ENCODE assay signal across 1 cellular context in genomic region chr10:15244635-15245197, GRCh38.
TF ChIP-seq lines count a peak whose summit lies in the region.

No MANE protein-coding gene starts in this region.

TF ChIP-seq in IMR-90, 13 proteins besides CTCF, POLR2A, EP300 and RAD21:
- TF ChIP-seq BHLHE40 (IDR thresholded peaks at IDR 0.05; ENCODE audit: low read depth, low read length) (no peak), MAZ (IDR thresholded peaks at IDR 0.05; ENCODE audit: borderline replicate concordance, low read depth, low read length) (no peak), NFE2L2 (IDR thresholded peaks at IDR 0.05; ENCODE audit: low read depth, low read length) (no peak), RCOR1 (IDR thresholded peaks at IDR 0.05; ENCODE audit: insufficient replicate concordance, low read length) (no peak), MAFK (IDR thresholded peaks at IDR 0.05; ENCODE audit: low read depth, low read length) (no peak), FOS (IDR thresholded peaks at IDR 0.05; ENCODE audit: low read depth, low read length) (no peak), MXI1 (IDR thresholded peaks at IDR 0.05; ENCODE audit: borderline replicate concordance, low read depth, low read length) (no peak), SMC3 (IDR thresholded peaks at IDR 0.05; ENCODE audit: low read depth, low read length) (no peak), CHD1 (IDR thresholded peaks at IDR 0.05; ENCODE audit: low read depth, low read length) (no peak), RFX5 (IDR thresholded peaks at IDR 0.05; ENCODE audit: low read depth, low read length) (no peak), ELK1 (IDR thresholded peaks at IDR 0.05; ENCODE audit: borderline replicate concordance, low read depth, low read length) (no peak), CEBPB (IDR thresholded peaks at IDR 0.05; ENCODE audit: low read depth, low read length) (no peak), USF2 (IDR thresholded peaks at IDR 0.05; ENCODE audit: low read depth, low read length) (no peak)
